In the genomic region with DNA sequence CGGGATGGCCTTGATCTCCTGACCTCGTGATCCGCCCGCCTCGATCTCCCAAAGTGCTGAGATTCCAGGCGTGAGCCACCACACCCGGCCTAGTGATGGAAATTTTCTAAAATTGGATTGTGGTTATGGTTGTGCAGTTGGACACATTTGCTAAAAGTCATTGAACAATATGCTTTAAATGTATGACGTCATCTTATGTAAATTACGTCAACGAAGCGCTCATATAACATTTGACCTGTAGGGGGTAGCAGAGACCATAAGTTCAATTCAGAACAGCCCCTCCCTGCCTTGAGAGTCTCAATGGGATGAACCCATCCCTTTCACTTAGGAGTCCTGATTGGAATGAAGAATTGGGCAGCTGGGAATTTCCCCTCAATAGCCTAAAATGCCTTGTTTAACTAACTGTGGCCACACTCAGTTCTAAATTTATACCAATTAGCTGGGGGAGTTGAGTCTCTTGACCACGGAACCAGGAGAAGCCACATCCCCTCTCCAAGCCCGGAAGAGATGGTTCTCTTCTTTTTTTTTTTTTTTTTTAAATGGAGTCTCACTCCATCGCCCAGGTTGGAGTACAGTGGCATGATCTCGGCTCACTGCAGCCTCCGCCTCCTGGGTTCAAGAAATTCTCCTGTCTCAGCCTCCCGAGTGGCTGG, we compare ENCODE assay signal across 1 cellular context.
A peak's percentile ranks its signal among the peaks of the same experiment; 100 is the strongest.
TF ChIP-seq lines count a peak whose summit lies in the region.

No MANE protein-coding gene starts in this region.

TF ChIP-seq in HepG2, 621 proteins besides CTCF, POLR2A, EP300 and RAD21 (continued from another document and continues in another):
- TF ChIP-seq, protein P1, sequence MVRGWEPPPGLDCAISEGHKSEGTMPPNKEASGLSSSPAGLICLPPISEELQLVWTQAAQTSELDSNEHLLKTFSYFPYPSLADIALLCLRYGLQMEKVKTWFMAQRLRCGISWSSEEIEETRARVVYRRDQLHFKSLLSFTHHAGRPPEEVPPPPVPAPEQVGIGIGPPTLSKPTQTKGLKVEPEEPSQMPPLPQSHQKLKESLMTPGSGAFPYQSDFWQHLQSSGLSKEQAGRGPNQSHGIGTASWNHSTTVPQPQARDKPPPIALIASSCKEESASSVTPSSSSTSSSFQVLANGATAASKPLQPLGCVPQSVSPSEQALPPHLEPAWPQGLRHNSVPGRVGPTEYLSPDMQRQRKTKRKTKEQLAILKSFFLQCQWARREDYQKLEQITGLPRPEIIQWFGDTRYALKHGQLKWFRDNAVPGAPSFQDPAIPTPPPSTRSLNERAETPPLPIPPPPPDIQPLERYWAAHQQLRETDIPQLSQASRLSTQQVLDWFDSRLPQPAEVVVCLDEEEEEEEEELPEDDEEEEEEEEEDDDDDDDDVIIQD (CRISPR knock-in tag; IDR thresholded peaks at IDR 0.05; ENCODE audit: low read depth), result 0 out of 2 replicates have a peak, but pooled peaks have one; percentile 18
- TF ChIP-seq ARID4A (CRISPR knock-in tag; IDR thresholded peaks at IDR 0.05; ENCODE audit: borderline replicate concordance) (no peak), TAF1 (CRISPR knock-in tag; IDR thresholded peaks at IDR 0.05) (no peak), PITX1 (CRISPR knock-in tag; IDR thresholded peaks at IDR 0.05) (no peak), HNRNPUL1 (IDR thresholded peaks at IDR 0.05; ENCODE audit: low read depth, low read length) (no peak), FOXK1 (CRISPR knock-in tag; IDR thresholded peaks at IDR 0.05; ENCODE audit: borderline replicate concordance, low read depth) (no peak; the same call in 1 of the 2 replicates), FOXO1 (CRISPR knock-in tag; IDR thresholded peaks at IDR 0.05) (no peak), ZNF510 (CRISPR knock-in tag; IDR thresholded peaks at IDR 0.05; ENCODE audit: low read depth) (no peak), PPARG (CRISPR knock-in tag; conservative IDR thresholded peaks at IDR 0.05) (peak; percentile 29; the same call in 1 of the 2 replicates), ZNF772 (CRISPR knock-in tag; IDR thresholded peaks at IDR 0.05) (no peak), TAF15 (IDR thresholded peaks at IDR 0.05; ENCODE audit: low read depth, low read length, poor library complexity, severe bottlenecking) (no peak), ZKSCAN8 (CRISPR knock-in tag; IDR thresholded peaks at IDR 0.05; ENCODE audit: borderline replicate concordance) (no peak), THAP11 (CRISPR knock-in tag; IDR thresholded peaks at IDR 0.05) (peak; percentile 61), CREB1 (IDR thresholded peaks at IDR 0.05) (peak; percentile 99), CREB1 (CRISPR knock-in tag; IDR thresholded peaks at IDR 0.05) (peak; percentile 95), NR2F2 (IDR thresholded peaks at IDR 0.05; ENCODE audit: borderline replicate concordance, low read depth) (0 out of 2 replicates have a peak, but pooled peaks have one; percentile 22), FOSL2 (CRISPR knock-in tag; IDR thresholded peaks at IDR 0.05) (peak; percentile 30; the same call in 1 of the 2 replicates), ZNF34 (CRISPR knock-in tag; IDR thresholded peaks at IDR 0.05; ENCODE audit: borderline replicate concordance) (no peak), CBX1 (IDR thresholded peaks at IDR 0.05; ENCODE audit: low read depth) (no peak), ZNF326 (CRISPR knock-in tag; IDR thresholded peaks at IDR 0.05; ENCODE audit: borderline replicate concordance) (no peak), ZSCAN9 (CRISPR knock-in tag; IDR thresholded peaks at IDR 0.05; ENCODE audit: borderline replicate concordance) (no peak), ZNF263 (CRISPR knock-in tag; IDR thresholded peaks at IDR 0.05) (no peak), ZNF761 (CRISPR knock-in tag; conservative IDR thresholded peaks at IDR 0.05) (no peak), SP4 (CRISPR knock-in tag; IDR thresholded peaks at IDR 0.05) (no peak), REPIN1 (CRISPR knock-in tag; IDR thresholded peaks at IDR 0.05; ENCODE audit: borderline replicate concordance, low read depth) (peak; percentile 35; the same call in 1 of the 2 replicates), SIN3B (IDR thresholded peaks at IDR 0.05; ENCODE audit: low read length) (no peak), CBX2 (IDR thresholded peaks at IDR 0.05; ENCODE audit: low read depth, low read length) (no peak), CBX2 (CRISPR knock-in tag; IDR thresholded peaks at IDR 0.05; ENCODE audit: low read depth) (no peak), ISL2 (CRISPR knock-in tag; IDR thresholded peaks at IDR 0.05) (0 out of 2 replicates have a peak, but pooled peaks have one; percentile 29), ZNF24 (IDR thresholded peaks at IDR 0.05) (no peak), PCBP2 (optimal IDR thresholded peaks at IDR 0.05; ENCODE audit: low read depth, low read length, poor library complexity, severe bottlenecking) (no peak), RFXAP (CRISPR knock-in tag; IDR thresholded peaks at IDR 0.05; ENCODE audit: borderline replicate concordance) (no peak), GPBP1L1 (CRISPR knock-in tag; IDR thresholded peaks at IDR 0.05) (no peak), CENPT (CRISPR knock-in tag; IDR thresholded peaks at IDR 0.05; ENCODE audit: low read depth) (no peak), ASH2L (IDR thresholded peaks at IDR 0.05; ENCODE audit: insufficient read length, low read depth, low read length) (no peak), ZNF446 (CRISPR knock-in tag; IDR thresholded peaks at IDR 0.05) (no peak), ZNF557 (CRISPR knock-in tag; IDR thresholded peaks at IDR 0.05) (no peak), CHD2 (IDR thresholded peaks at IDR 0.05; ENCODE audit: low read depth, low read length) (no peak), GATA4 (IDR thresholded peaks at IDR 0.05; ENCODE audit: borderline replicate concordance, low read depth) (no peak), MAFG (CRISPR knock-in tag; IDR thresholded peaks at IDR 0.05) (no peak), ZNF383 (CRISPR knock-in tag; IDR thresholded peaks at IDR 0.05; ENCODE audit: borderline replicate concordance) (no peak)
- TF ChIP-seq, protein P2, sequence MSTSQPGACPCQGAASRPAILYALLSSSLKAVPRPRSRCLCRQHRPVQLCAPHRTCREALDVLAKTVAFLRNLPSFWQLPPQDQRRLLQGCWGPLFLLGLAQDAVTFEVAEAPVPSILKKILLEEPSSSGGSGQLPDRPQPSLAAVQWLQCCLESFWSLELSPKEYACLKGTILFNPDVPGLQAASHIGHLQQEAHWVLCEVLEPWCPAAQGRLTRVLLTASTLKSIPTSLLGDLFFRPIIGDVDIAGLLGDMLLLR (CRISPR knock-in tag; IDR thresholded peaks at IDR 0.05), result no peak
- TF ChIP-seq, protein P3, sequence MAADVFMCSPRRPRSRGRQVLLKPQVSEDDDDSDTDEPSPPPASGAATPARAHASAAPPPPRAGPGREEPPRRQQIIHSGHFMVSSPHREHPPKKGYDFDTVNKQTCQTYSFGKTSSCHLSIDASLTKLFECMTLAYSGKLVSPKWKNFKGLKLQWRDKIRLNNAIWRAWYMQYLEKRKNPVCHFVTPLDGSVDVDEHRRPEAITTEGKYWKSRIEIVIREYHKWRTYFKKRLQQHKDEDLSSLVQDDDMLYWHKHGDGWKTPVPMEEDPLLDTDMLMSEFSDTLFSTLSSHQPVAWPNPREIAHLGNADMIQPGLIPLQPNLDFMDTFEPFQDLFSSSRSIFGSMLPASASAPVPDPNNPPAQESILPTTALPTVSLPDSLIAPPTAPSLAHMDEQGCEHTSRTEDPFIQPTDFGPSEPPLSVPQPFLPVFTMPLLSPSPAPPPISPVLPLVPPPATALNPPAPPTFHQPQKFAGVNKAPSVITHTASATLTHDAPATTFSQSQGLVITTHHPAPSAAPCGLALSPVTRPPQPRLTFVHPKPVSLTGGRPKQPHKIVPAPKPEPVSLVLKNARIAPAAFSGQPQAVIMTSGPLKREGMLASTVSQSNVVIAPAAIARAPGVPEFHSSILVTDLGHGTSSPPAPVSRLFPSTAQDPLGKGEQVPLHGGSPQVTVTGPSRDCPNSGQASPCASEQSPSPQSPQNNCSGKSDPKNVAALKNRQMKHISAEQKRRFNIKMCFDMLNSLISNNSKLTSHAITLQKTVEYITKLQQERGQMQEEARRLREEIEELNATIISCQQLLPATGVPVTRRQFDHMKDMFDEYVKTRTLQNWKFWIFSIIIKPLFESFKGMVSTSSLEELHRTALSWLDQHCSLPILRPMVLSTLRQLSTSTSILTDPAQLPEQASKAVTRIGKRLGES (CRISPR knock-in tag; IDR thresholded peaks at IDR 0.05; ENCODE audit: borderline replicate concordance), result no peak
- TF ChIP-seq, protein P4, sequence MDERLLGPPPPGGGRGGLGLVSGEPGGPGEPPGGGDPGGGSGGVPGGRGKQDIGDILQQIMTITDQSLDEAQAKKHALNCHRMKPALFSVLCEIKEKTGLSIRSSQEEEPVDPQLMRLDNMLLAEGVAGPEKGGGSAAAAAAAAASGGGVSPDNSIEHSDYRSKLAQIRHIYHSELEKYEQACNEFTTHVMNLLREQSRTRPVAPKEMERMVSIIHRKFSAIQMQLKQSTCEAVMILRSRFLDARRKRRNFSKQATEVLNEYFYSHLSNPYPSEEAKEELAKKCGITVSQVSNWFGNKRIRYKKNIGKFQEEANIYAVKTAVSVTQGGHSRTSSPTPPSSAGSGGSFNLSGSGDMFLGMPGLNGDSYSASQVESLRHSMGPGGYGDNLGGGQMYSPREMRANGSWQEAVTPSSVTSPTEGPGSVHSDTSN (CRISPR knock-in tag; IDR thresholded peaks at IDR 0.05), result no peak
- TF ChIP-seq, protein P5, sequence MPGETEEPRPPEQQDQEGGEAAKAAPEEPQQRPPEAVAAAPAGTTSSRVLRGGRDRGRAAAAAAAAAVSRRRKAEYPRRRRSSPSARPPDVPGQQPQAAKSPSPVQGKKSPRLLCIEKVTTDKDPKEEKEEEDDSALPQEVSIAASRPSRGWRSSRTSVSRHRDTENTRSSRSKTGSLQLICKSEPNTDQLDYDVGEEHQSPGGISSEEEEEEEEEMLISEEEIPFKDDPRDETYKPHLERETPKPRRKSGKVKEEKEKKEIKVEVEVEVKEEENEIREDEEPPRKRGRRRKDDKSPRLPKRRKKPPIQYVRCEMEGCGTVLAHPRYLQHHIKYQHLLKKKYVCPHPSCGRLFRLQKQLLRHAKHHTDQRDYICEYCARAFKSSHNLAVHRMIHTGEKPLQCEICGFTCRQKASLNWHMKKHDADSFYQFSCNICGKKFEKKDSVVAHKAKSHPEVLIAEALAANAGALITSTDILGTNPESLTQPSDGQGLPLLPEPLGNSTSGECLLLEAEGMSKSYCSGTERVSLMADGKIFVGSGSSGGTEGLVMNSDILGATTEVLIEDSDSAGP (CRISPR knock-in tag; IDR thresholded peaks at IDR 0.05; ENCODE audit: borderline replicate concordance), result no peak
- TF ChIP-seq, protein P6, sequence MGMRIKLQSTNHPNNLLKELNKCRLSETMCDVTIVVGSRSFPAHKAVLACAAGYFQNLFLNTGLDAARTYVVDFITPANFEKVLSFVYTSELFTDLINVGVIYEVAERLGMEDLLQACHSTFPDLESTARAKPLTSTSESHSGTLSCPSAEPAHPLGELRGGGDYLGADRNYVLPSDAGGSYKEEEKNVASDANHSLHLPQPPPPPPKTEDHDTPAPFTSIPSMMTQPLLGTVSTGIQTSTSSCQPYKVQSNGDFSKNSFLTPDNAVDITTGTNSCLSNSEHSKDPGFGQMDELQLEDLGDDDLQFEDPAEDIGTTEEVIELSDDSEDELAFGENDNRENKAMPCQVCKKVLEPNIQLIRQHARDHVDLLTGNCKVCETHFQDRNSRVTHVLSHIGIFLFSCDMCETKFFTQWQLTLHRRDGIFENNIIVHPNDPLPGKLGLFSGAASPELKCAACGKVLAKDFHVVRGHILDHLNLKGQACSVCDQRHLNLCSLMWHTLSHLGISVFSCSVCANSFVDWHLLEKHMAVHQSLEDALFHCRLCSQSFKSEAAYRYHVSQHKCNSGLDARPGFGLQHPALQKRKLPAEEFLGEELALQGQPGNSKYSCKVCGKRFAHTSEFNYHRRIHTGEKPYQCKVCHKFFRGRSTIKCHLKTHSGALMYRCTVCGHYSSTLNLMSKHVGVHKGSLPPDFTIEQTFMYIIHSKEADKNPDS (CRISPR knock-in tag; IDR thresholded peaks at IDR 0.05), result no peak
- TF ChIP-seq, protein P7, sequence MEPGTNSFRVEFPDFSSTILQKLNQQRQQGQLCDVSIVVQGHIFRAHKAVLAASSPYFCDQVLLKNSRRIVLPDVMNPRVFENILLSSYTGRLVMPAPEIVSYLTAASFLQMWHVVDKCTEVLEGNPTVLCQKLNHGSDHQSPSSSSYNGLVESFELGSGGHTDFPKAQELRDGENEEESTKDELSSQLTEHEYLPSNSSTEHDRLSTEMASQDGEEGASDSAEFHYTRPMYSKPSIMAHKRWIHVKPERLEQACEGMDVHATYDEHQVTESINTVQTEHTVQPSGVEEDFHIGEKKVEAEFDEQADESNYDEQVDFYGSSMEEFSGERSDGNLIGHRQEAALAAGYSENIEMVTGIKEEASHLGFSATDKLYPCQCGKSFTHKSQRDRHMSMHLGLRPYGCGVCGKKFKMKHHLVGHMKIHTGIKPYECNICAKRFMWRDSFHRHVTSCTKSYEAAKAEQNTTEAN (CRISPR knock-in tag; conservative IDR thresholded peaks at IDR 0.05), result no peak
